Comparison of ENCODE assay signal across 16 cellular contexts in the genomic region with DNA sequence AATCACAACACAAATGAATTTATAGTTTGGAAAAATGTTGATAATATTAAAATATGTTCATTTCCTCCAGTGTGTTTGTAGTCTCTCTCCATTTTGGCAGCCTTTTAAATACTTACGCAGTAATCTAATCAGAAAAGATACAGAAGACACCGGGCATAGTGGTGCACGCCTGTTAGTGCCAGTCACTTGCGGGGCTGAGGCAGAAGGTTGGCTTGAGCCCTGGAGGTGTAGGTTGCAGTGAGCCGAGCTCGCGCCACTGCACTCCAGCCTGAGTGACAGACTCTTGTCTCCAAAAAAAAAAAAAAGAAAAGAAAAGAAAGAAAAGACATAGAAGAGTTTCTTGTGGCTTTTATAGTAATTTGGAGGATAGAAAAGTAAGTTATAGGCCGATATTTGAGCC. TPM values are rescaled to one million over a fixed set of nuclear protein-coding genes. Genes with fewer than 3 reads are reported as not detected.
DNase-seq lines count a peak whose midpoint lies in the region; ATAC-seq and TF ChIP-seq lines count a peak whose summit lies in the region.
"Had no signal": no experiment of that assay in that cellular context is flagged by ENCODE, and none has a peak within 500 bp of the region (broad histone marks: within the 10 kb centered on the region; RNA-seq: fewer than 3 reads in every experiment).

No MANE protein-coding gene starts in this region.

- H3K36me3 Mint-ChIP-seq in H9 (ENCODE audit: insufficient read depth in 1 of 3, low read depth in 3 of 3) (peaks cover 23 to 32% (median 25%) of the 10 kb centered on the region in 3 experiments), osteocyte (ENCODE audit: unreplicated experiment) (peaks cover 33% of the 10 kb centered on the region)

- no peak overlapping the region for H3K4ac ChIP-seq in H9 (ENCODE audit: low read depth, low read length)

- no peak overlapping the region for H2BK20ac ChIP-seq in H9 (ENCODE audit: low read depth, low read length, poor library complexity, severe bottlenecking)

- peaks cover 17 to 20% of the 10 kb centered on the region in 2 experiments for H3K4me1 Mint-ChIP-seq in H9
- no peaks in the 10 kb centered on the region for H3K4me1 Mint-ChIP-seq in osteocyte (ENCODE audit: unreplicated experiment)
- H3K4me1 Mint-ChIP-seq: CD14-positive monocyte had no signal

- H3K27me3 ChIP-seq in H9 (ENCODE audit: insufficient read depth, low read length) = no peaks in the 10 kb centered on the region
- H3K27me3 ChIP-seq: BLaER1 had no signal

- H2BK120ac ChIP-seq in H9 (ENCODE audit: low read depth, low read length, poor library complexity, severe bottlenecking) = no peak overlapping the region

- H3K79me2 ChIP-seq in H9 (ENCODE audit: insufficient read depth, low read length) = no peaks in the 10 kb centered on the region

- no CpG with 5 or more reads among the region's 8 CpGs for WGBS in H9 (ENCODE audit: extremely low coverage, insufficient read length, low lambda C conversion rate)

- ATAC-seq in left ventricle myocardium superior (peak; percentile 63), Right ventricle myocardium inferior (no peak), HG03280 (IDR thresholded peaks at IDR 0.05; ENCODE audit: unreplicated experiment) (no peak)
- ATAC-seq: CD8-positive, alpha-beta T cell; K562 had no signal

- H3K27me3 Mint-ChIP-seq in H9 (ENCODE audit: low read depth) = no peaks in the 10 kb centered on the region
- H3K27me3 Mint-ChIP-seq in osteocyte (ENCODE audit: unreplicated experiment) = no peaks in the 10 kb centered on the region

- H4K91ac ChIP-seq in H9 (ENCODE audit: insufficient read length, low read depth, low read length) = no peak overlapping the region

- H3K14ac ChIP-seq in H9 (ENCODE audit: insufficient read depth, low read length) = no peak overlapping the region

- DNase-seq in left ventricle myocardium superior (no peak), Right ventricle myocardium inferior (ENCODE audit: missing footprints) (no peak), H9 (no peak), osteocyte (ENCODE audit: extremely low spot score, unreplicated experiment) (no peak), HuH-7 (ENCODE audit: low spot score) (no peak)
- DNase-seq: AML-193; Calu3; CD8-positive, alpha-beta T cell; DMS79 treated with DMSO at 0.1 percent for 48 hours; GF-D8; GOT3; H7 had no signal

- no peak overlapping the region for H2AK5ac ChIP-seq in H9 (ENCODE audit: insufficient read length, low read length)

- H3K79me1 ChIP-seq in H9 (ENCODE audit: insufficient read depth, low read depth, low read length, poor library complexity, severe bottlenecking) = no peaks in the 10 kb centered on the region

- H3K4me3 Mint-ChIP-seq in H9 (no peak overlapping the region), osteocyte (ENCODE audit: unreplicated experiment) (no peak overlapping the region)
- H3K4me3 Mint-ChIP-seq: CD14-positive monocyte; CD8-positive, alpha-beta T cell had no signal

- no peak overlapping the region for H3T11ph ChIP-seq in H9 (ENCODE audit: low read length)

- no peak overlapping the region for H3K18ac ChIP-seq in H9 (ENCODE audit: insufficient read length, low read depth, low read length)

- H2BK12ac ChIP-seq in H9 (ENCODE audit: insufficient read length, low read depth, low read length) = no peak overlapping the region

- H3K27ac Mint-ChIP-seq in H9 (peak overlapping the region in 2 of 3 experiments; percentile 31 to 70; a peak in 1 of 7 replicates), osteocyte (ENCODE audit: unreplicated experiment) (peak overlapping the region; percentile 44)
- H3K27ac Mint-ChIP-seq: CD14-positive monocyte; CD8-positive, alpha-beta T cell had no signal

- no peak overlapping the region for H3K56ac ChIP-seq in H9 (ENCODE audit: insufficient read length, low read depth, low read length)

- no peak for TF ChIP-seq CTCF in H9 (conservative IDR thresholded peaks at IDR 0.05)
- TF ChIP-seq CTCF in osteocyte (IDR thresholded peaks at IDR 0.05) = no peak

- H4K20me1 ChIP-seq in H9 (ENCODE audit: control insufficient read depth, insufficient read depth, insufficient read length) = no peaks in the 10 kb centered on the region
- H4K20me1 ChIP-seq: BLaER1 had no signal

- H3K9ac ChIP-seq in H9 (ENCODE audit: extremely low read depth, insufficient read length, low read length) = no peak overlapping the region
- H3K9ac ChIP-seq: BLaER1 had no signal

- no peak overlapping the region for H2AFZ ChIP-seq in H9 (ENCODE audit: low read length)

- no peaks in the 10 kb centered on the region for H3K23me2 ChIP-seq in H9 (ENCODE audit: insufficient read length, low read depth, low read length, poor library complexity, severe bottlenecking)

- no peak overlapping the region for H4K8ac ChIP-seq in H9 (replicated peaks; ENCODE audit: insufficient read length, low read depth, low read length)

- H3K23ac ChIP-seq in H9 (ENCODE audit: insufficient read length, low read depth, low read length) = no peak overlapping the region

- H3K4me1 ChIP-seq in H9 (ENCODE audit: insufficient read depth, low read length) = no peaks in the 10 kb centered on the region; the same call in 1 of the 2 replicates
- H3K4me1 ChIP-seq: BLaER1 had no signal

- H4K5ac ChIP-seq in H9 (ENCODE audit: insufficient read length, low read depth, low read length) = no peak overlapping the region

- H3K27ac ChIP-seq in H9 (ENCODE audit: insufficient read length, low read depth, low read length) = no peak overlapping the region
- H3K27ac ChIP-seq: BLaER1 had no signal

- intact Hi-C loops in left ventricle myocardium superior (cut with micrococcal nuclease) = loop anchor here (10.0 kb wide), 2 partner anchors 174 to 544 kb away; a partner anchor contains a TSS
- intact Hi-C loops in Right ventricle myocardium inferior (cut with DNase I) = loop anchor here (5.0 to 10.0 kb wide), 5 partner anchors 134 to 547 kb away; no protein-coding TSS in a partner anchor

- H2BK15ac ChIP-seq in H9 (ENCODE audit: low read depth, low read length) = no peak overlapping the region

- no peak overlapping the region for H3K4me2 ChIP-seq in H9 (ENCODE audit: insufficient read depth, insufficient read length, low read length)
- H3K4me2 ChIP-seq: BLaER1 had no signal

- peaks cover 3 to 7% of the 10 kb centered on the region in 2 experiments; a peak in 2 of 5 replicates for H3K9me3 Mint-ChIP-seq in H9
- no peaks in the 10 kb centered on the region for H3K9me3 Mint-ChIP-seq in osteocyte (ENCODE audit: unreplicated experiment)
- H3K9me3 Mint-ChIP-seq: CD8-positive, alpha-beta T cell had no signal

- no peaks in the 10 kb centered on the region for H3K9me3 ChIP-seq in H9 (ENCODE audit: control insufficient read depth, low read depth, low read length)
- H3K9me3 ChIP-seq: BLaER1 had no signal

- H2BK5ac ChIP-seq in H9 (ENCODE audit: insufficient read length, low read length) = no peak overlapping the region

RNA-seq across cellular contexts. Expression of a gene that starts 41.9 kb away (rescaled TPM):
- total RNA-seq in left ventricle myocardium superior (54.3 TPM), Right ventricle myocardium inferior (51.9 TPM), H9 (2021) (26.6 TPM in 2 replicates), osteocyte (62.7 and 70.0 TPM in 2 replicates)
